In genomic region chr4:138663883-138664282, GRCh38 we compare ENCODE assay signal across 23 cellular contexts.
DNase-seq lines count a peak whose midpoint lies in the region; ATAC-seq and TF ChIP-seq lines count a peak whose summit lies in the region.
"Had no signal": no experiment of that assay in that cellular context is flagged by ENCODE, and none has a peak within 500 bp of the region (broad histone marks: within the 10 kb centered on the region; RNA-seq: fewer than 3 reads in every experiment).

No MANE protein-coding gene starts in this region.

- H3K9ac ChIP-seq in BLaER1 (no peak overlapping the region), Loucy (ENCODE audit: low read depth, low read length, poor library complexity, severe bottlenecking) (no peak overlapping the region), neuronal stem cell (ENCODE audit: low read depth, low read length, poor library complexity) (no peak overlapping the region)

- H2BK15ac ChIP-seq in neuronal stem cell (ENCODE audit: low read length): no peak overlapping the region

- H3K18ac ChIP-seq in neuronal stem cell (ENCODE audit: low read length): no peak overlapping the region

- H3K79me1 ChIP-seq in neuronal stem cell (ENCODE audit: low read depth, low read length): no peaks in the 10 kb centered on the region

- H3K9me3 ChIP-seq in BLaER1 (peaks cover 7% of the 10 kb centered on the region; the same call in 1 of the 2 replicates), Loucy (ENCODE audit: insufficient read depth, low read depth, low read length) (no peaks in the 10 kb centered on the region), neuronal stem cell (replicated peaks in 1 of 2; ENCODE audit: control insufficient read depth in 2 of 2, insufficient read depth in 1 of 2, low read depth in 1 of 2, low read length in 2 of 2) (no peaks in the 10 kb centered on the region)

- H3K36me3 ChIP-seq in BLaER1: no peaks in the 10 kb centered on the region
- H3K36me3 ChIP-seq in Loucy (ENCODE audit: insufficient read depth, low read length): no peaks in the 10 kb centered on the region
- no peaks in the 10 kb centered on the region for H3K36me3 ChIP-seq in neuronal stem cell (replicated peaks in 1 of 2; ENCODE audit: control insufficient read depth in 2 of 2, insufficient read depth in 2 of 2, low read length in 2 of 2)

- no CpG with 5 or more reads among the region's 4 CpGs for WGBS in neuronal stem cell (ENCODE audit: extremely low coverage in 2 of 2, insufficient read length in 2 of 2, insufficient replicate concordance in 1 of 2), 2 donors

- 0 out of 2 replicates have a peak overlapping the region, but pooled peaks have one; percentile 30 for H2AFZ ChIP-seq in Loucy (ENCODE audit: low read length)
- H2AFZ ChIP-seq in neuronal stem cell (ENCODE audit: low read length): peak overlapping the region; percentile 65

- H3K23ac ChIP-seq in neuronal stem cell (ENCODE audit: low read depth, low read length, poor library complexity): no peak overlapping the region

- H3K4ac ChIP-seq in neuronal stem cell (ENCODE audit: low read length): no peak overlapping the region

- H3K9me2 ChIP-seq in Loucy (replicated peaks; ENCODE audit: low read depth, low read length): no peaks in the 10 kb centered on the region

- H3K79me2 ChIP-seq in Loucy (ENCODE audit: insufficient read depth, low read length): no peaks in the 10 kb centered on the region

- H2BK5ac ChIP-seq in neuronal stem cell (ENCODE audit: low read length): no peak overlapping the region

- no peak overlapping the region for H2BK12ac ChIP-seq in neuronal stem cell (ENCODE audit: low read length)

- H3K27me3 ChIP-seq in BLaER1: no peaks in the 10 kb centered on the region
- H3K27me3 ChIP-seq in Loucy (ENCODE audit: insufficient read depth, low read length, poor library complexity, severe bottlenecking): no peaks in the 10 kb centered on the region
- no peaks in the 10 kb centered on the region for H3K27me3 ChIP-seq in neuronal stem cell (ENCODE audit: control insufficient read depth in 3 of 3, insufficient read depth in 3 of 3, low read depth in 1 of 3, low read length in 3 of 3)

- H3K27ac ChIP-seq in BLaER1 (no peak overlapping the region), neuronal stem cell (replicated peaks; ENCODE audit: low read length) (no peak overlapping the region)
- H3K27ac ChIP-seq: 22Rv1 had no signal

- peaks cover 32% of the 10 kb centered on the region for H3K4me1 ChIP-seq in BLaER1
- no peaks in the 10 kb centered on the region for H3K4me1 ChIP-seq in Loucy (ENCODE audit: insufficient read depth, low read length, poor library complexity, severe bottlenecking)
- peaks cover 13 to 27% of the 10 kb centered on the region in 2 donors for H3K4me1 ChIP-seq in neuronal stem cell (ENCODE audit: control insufficient read depth in 2 of 2, insufficient read depth in 1 of 2, low read depth in 1 of 2, low read length in 2 of 2)

- H2BK120ac ChIP-seq in neuronal stem cell (ENCODE audit: low read depth, low read length): no peak overlapping the region

- no peak overlapping the region for H4K91ac ChIP-seq in neuronal stem cell (ENCODE audit: low read depth, low read length, poor library complexity)

- ATAC-seq in HG02610 (IDR thresholded peaks at IDR 0.05; ENCODE audit: unreplicated experiment) (no peak), HG03159 (IDR thresholded peaks at IDR 0.05; ENCODE audit: unreplicated experiment) (no peak)
- ATAC-seq: HCT116, Panc1, SK-N-SH treated with all-trans-retinoic acid at 6 μM for 48 hours had no signal

- TF ChIP-seq CTCF in Loucy (conservative IDR thresholded peaks at IDR 0.05; ENCODE audit: low read length): no peak

- H4K8ac ChIP-seq in neuronal stem cell (ENCODE audit: low read depth, low read length): no peak overlapping the region

- DNase-seq in cerebellum (ENCODE audit: low spot score): peak; percentile 9
- DNase-seq in neuronal stem cell (ENCODE audit: low spot score): no peak
- DNase-seq in activated CD4-positive, alpha-beta T cell treated with anti-CD3 and anti-CD28 coated beads, Interleukin-2, amount 50 U/mL, for 48 hours: no peak
- DNase-seq in stimulated activated CD4-positive, alpha-beta T cell treated with anti-CD3 and anti-CD28 coated beads, Interleukin-4, amount 100 ng/mL, for 4 hours: no peak
- DNase-seq: ACHN, GDM1, KBM-7, NCI-H1092 treated with DMSO at 0.1 percent for 48 hours, NCI-H1436 treated with DMSO at 0.1 percent for 48 hours, NCI-H2029, NCI-H2171, NCI-H345, NCI-H524, NCI-H82, SIG-M5 had no signal

- no peak overlapping the region for H3K14ac ChIP-seq in neuronal stem cell (ENCODE audit: low read length)

- H3K4me2 ChIP-seq in BLaER1: peak overlapping the region; percentile 2
- no peak overlapping the region for H3K4me2 ChIP-seq in Loucy (ENCODE audit: low read depth, low read length, poor library complexity, severe bottlenecking)
- no peak overlapping the region for H3K4me2 ChIP-seq in neuronal stem cell (ENCODE audit: insufficient read depth, low read length, poor library complexity, severe bottlenecking)

- no peak overlapping the region for H2AK5ac ChIP-seq in neuronal stem cell (ENCODE audit: low read depth, low read length)

- no peaks in the 10 kb centered on the region for H3F3A ChIP-seq in Loucy (ENCODE audit: low read depth)

- H3K4me3 ChIP-seq in BLaER1: no peak overlapping the region
- H3K4me3 ChIP-seq in Loucy (ENCODE audit: low read length, poor library complexity, severe bottlenecking): no peak overlapping the region
- no peak overlapping the region for H3K4me3 ChIP-seq in neuronal stem cell (ENCODE audit: low read length in 2 of 2)

- H4K20me1 ChIP-seq in BLaER1: no peaks in the 10 kb centered on the region
- H4K20me1 ChIP-seq in Loucy (ENCODE audit: insufficient read depth, low read length, poor library complexity, severe bottlenecking): no peaks in the 10 kb centered on the region
